ENCODE assay signal across 8 cellular contexts in the genomic region with DNA sequence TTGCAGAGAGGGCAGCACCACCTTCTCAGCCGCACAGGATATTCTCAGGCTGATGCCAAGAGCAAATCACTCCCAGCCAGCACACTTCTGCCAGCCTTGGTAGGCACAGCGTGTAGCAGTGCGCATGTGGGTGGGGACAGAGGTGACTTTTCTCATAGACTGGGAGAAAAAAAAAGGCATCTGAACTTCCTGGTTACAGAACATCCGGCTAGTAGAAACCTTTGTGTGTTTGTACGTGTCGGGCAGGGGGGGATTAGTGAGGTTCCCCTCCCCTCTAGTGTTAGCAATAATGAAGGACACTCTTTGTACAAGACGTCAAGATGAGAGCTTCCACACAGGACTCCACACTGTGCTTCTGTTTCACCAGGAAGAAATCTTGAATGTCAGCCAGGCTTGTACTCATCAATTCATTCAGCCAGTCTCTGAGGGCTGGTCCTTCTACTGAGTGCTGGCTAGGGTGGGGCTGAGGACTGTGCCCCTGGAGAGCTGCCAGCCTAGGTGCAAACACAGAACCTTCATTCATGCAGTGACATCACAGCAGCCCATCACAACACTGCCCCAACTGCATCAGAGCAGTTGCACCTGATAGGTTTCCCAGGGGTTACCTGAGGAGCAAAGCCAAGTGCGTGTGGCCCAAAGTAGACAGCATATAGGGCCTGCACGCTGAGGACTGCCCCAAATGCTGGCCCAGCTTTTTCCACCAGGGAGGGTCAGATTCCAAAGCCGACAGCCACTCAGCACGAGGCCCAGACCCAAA. TPM values are rescaled to one million over a fixed set of nuclear protein-coding genes. Genes with fewer than 3 reads are reported as not detected.
A peak's percentile ranks its signal among the peaks of the same experiment; 100 is the strongest.
DNase-seq lines count a peak whose midpoint lies in the region; ATAC-seq and TF ChIP-seq lines count a peak whose summit lies in the region.

No MANE protein-coding gene starts in this region.

- no peaks in the 10 kb centered on the region for H3K27me3 ChIP-seq in endodermal cell (ENCODE audit: control insufficient read depth, insufficient read depth, low read length, poor library complexity, severe bottlenecking)

- DNase-seq in NCI-H187 (lab: John Stamatoyannopoulos, UW) (peak; percentile 5 to 21), lung microvascular endothelial cell (ENCODE audit: low read depth in 2 of 2) (peak; percentile 5 to 23), endodermal cell (no peak), GDM1 (lab: John Stamatoyannopoulos, UW) (no peak), NAMALWA (ENCODE audit: low spot score) (no peak)
- peak; percentile 7 for DNase-seq in activated naive CD8-positive, alpha-beta T cell treated with anti-CD3 and anti-CD28 coated beads, Interleukin-2, amount 50 U/mL, for 24 hours

- H3K9me3 Mint-ChIP-seq in activated naive CD8-positive, alpha-beta T cell treated with anti-CD3 and anti-CD28 coated beads, Interleukin-2, amount 50 U/mL, for 24 hours, result no peaks in the 10 kb centered on the region
- H3K9me3 Mint-ChIP-seq in endodermal cell, result peaks cover 63% of the 10 kb centered on the region

- peak overlapping the region; percentile 65 for H3K27ac ChIP-seq in C4-2B
- no peak overlapping the region for H3K27ac ChIP-seq in endodermal cell (ENCODE audit: low read depth, low read length)

- H3K36me3 ChIP-seq in endodermal cell (ENCODE audit: control insufficient read depth, insufficient read depth, low read length), result no peaks in the 10 kb centered on the region

- no peak overlapping the region for H3K4me3 Mint-ChIP-seq in activated naive CD8-positive, alpha-beta T cell treated with anti-CD3 and anti-CD28 coated beads, Interleukin-2, amount 50 U/mL, for 24 hours
- H3K4me3 Mint-ChIP-seq in endodermal cell, result no peak overlapping the region

- H3K27me3 Mint-ChIP-seq in activated naive CD8-positive, alpha-beta T cell treated with anti-CD3 and anti-CD28 coated beads, Interleukin-2, amount 50 U/mL, for 24 hours, result no peaks in the 10 kb centered on the region
- H3K27me3 Mint-ChIP-seq in endodermal cell (ENCODE audit: insufficient read depth), result no peaks in the 10 kb centered on the region

- no peaks in the 10 kb centered on the region for H3K9me3 ChIP-seq in endodermal cell (ENCODE audit: control insufficient read depth, low read length)

- peaks cover 14% of the 10 kb centered on the region for H3K4me1 Mint-ChIP-seq in activated naive CD8-positive, alpha-beta T cell treated with anti-CD3 and anti-CD28 coated beads, Interleukin-2, amount 50 U/mL, for 24 hours
- H3K4me1 Mint-ChIP-seq in endodermal cell, result no peaks in the 10 kb centered on the region

- no peak overlapping the region for H3K9ac ChIP-seq in endodermal cell (ENCODE audit: extremely low read depth, low read length, poor library complexity, severe bottlenecking)

- H3K27ac Mint-ChIP-seq in activated naive CD8-positive, alpha-beta T cell treated with anti-CD3 and anti-CD28 coated beads, Interleukin-2, amount 50 U/mL, for 24 hours, result peak overlapping the region; percentile 22
- no peak overlapping the region for H3K27ac Mint-ChIP-seq in endodermal cell

- no peak for TF ChIP-seq CTCF in C4-2B (conservative IDR thresholded peaks at IDR 0.05)
- no peak for TF ChIP-seq CTCF in endodermal cell (conservative IDR thresholded peaks at IDR 0.05)

- peak; percentile 46 for ATAC-seq in activated naive CD8-positive, alpha-beta T cell treated with anti-CD3 and anti-CD28 coated beads, Interleukin-2, amount 50 U/mL, for 24 hours
- ATAC-seq in GM21381 (IDR thresholded peaks at IDR 0.05; ENCODE audit: unreplicated experiment), result no peak

- WGBS in endodermal cell (ENCODE audit: insufficient coverage in 1 of 2, insufficient read length in 1 of 2), 2 experiments, result 87 to 100% methylated on average over 1 to 11 of the region's 11 CpGs

- no peaks in the 10 kb centered on the region for H3K36me3 Mint-ChIP-seq in activated naive CD8-positive, alpha-beta T cell treated with anti-CD3 and anti-CD28 coated beads, Interleukin-2, amount 50 U/mL, for 24 hours (ENCODE audit: low read depth)
- no peaks in the 10 kb centered on the region for H3K36me3 Mint-ChIP-seq in endodermal cell (ENCODE audit: low read depth)

- H3K4me1 ChIP-seq in endodermal cell (ENCODE audit: control insufficient read depth, insufficient read depth, low read length), result no peaks in the 10 kb centered on the region

- H3K4me3 ChIP-seq in endodermal cell (ENCODE audit: low read length), result no peak overlapping the region

RNA-seq across cellular contexts. Expression of a gene that starts 34.7 kb away (rescaled TPM):
- total RNA-seq in lung microvascular endothelial cell (146 and 223 TPM in 2 replicates), endodermal cell (100 to 1,000 TPM; 321 TPM)
- 339 TPM for polyA plus RNA-seq in endodermal cell (2013, experiment 1 of 2)
- polyA plus RNA-seq in endodermal cell (2013, experiment 2 of 2), result 304 TPM

Comparison
In these comparisons a context has a peak if more than half of its experiments do, and no peak if none do; other contexts are left out.
1. DNase-seq: peak in NCI-H187 (2 of 2), activated naive CD8-positive, alpha-beta T cell treated with anti-CD3 and anti-CD28 coated beads, Interleukin-2, amount 50 U/mL, for 24 hours (single experiment) and lung microvascular endothelial cell (2 of 2); none in endodermal cell (single experiment), GDM1 (single experiment) and NAMALWA (single experiment).